Comparison of ENCODE assay signal across 8 cellular contexts in genomic region chr18:35041752-35042379, GRCh38. TPM values are rescaled to one million over a fixed set of nuclear protein-coding genes. Genes with fewer than 3 reads are reported as not detected.
A peak's percentile ranks its signal among the peaks of the same experiment; 100 is the strongest.
DNase-seq lines count a peak whose midpoint lies in the region; ATAC-seq and TF ChIP-seq lines count a peak whose summit lies in the region.

No MANE protein-coding gene starts in this region.

- H3K4me3 ChIP-seq in left lung (peak overlapping the region; percentile 63 to 88), suprapubic skin (peak overlapping the region; percentile 83)

- no peaks in the 10 kb centered on the region for H3K27me3 Mint-ChIP-seq in MCF 10A (ENCODE audit: insufficient read depth, unreplicated experiment)

- POLR2A ChIA-PET in MCF 10A (lab: Yijun Ruan, JAX): interaction anchor here (1.0 to 2.5 kb wide), 9 partner anchors 12 to 70 kb away, joined by 3 to 14 read pairs (median 5); no protein-coding TSS in a partner anchor

- H3K4me1 ChIP-seq in left lung (peaks cover 24 to 65% of the 10 kb centered on the region in 2 donors), suprapubic skin (peaks cover 43% of the 10 kb centered on the region)

- intact Hi-C loops in MCF 10A (cut with micrococcal nuclease) (no loop called here), left lung (cut with DNase I) (no loop called here)

- peaks cover 7% of the 10 kb centered on the region for H3K4me1 Mint-ChIP-seq in MCF 10A (ENCODE audit: insufficient read depth, unreplicated experiment)

- no peaks in the 10 kb centered on the region for H3K36me3 Mint-ChIP-seq in MCF 10A (ENCODE audit: insufficient read depth, unreplicated experiment)

- peak overlapping the region; percentile 49 for H3K27ac Mint-ChIP-seq in MCF 10A (ENCODE audit: low read depth, unreplicated experiment)

- H3K27ac ChIP-seq in left lung: peak overlapping the region; percentile 80 to 86
- peak overlapping the region; percentile 83 for H3K27ac ChIP-seq in suprapubic skin

- ATAC-seq in left lung: peak; percentile 24
- no peak for ATAC-seq in HG02970 (IDR thresholded peaks at IDR 0.05; ENCODE audit: low FRiP score, unreplicated experiment)
- no peak for ATAC-seq in GM21515 (IDR thresholded peaks at IDR 0.05; ENCODE audit: unreplicated experiment)

- TF ChIP-seq CTCF in MCF 10A (IDR thresholded peaks at IDR 0.05; ENCODE audit: unreplicated experiment): no peak
- TF ChIP-seq CTCF in left lung (IDR thresholded peaks at IDR 0.05): no peak
- TF ChIP-seq CTCF in suprapubic skin (IDR thresholded peaks at IDR 0.05): no peak

- TSS peak; percentile 59 for BruUV-seq in MCF 10A (replicated peaks; lab: Mats Ljungman, UMichigan)

- TF ChIP-seq EP300 in suprapubic skin (IDR thresholded peaks at IDR 0.05): no peak

- CTCF ChIA-PET in MCF 10A (lab: Yijun Ruan, JAX): interaction anchor here (0.5 to 1.1 kb wide), 5 partner anchors 27 to 1781 kb away, joined by 3 to 4 read pairs (median 3); no protein-coding TSS in a partner anchor

- H3K36me3 ChIP-seq in left lung (no peaks in the 10 kb centered on the region), suprapubic skin (no peaks in the 10 kb centered on the region)

- H3K9me3 Mint-ChIP-seq in MCF 10A (ENCODE audit: unreplicated experiment): no peaks in the 10 kb centered on the region

- H3K9me3 ChIP-seq in left lung (no peaks in the 10 kb centered on the region), suprapubic skin (no peaks in the 10 kb centered on the region)

- H3K27me3 ChIP-seq in left lung (no peaks in the 10 kb centered on the region), suprapubic skin (no peaks in the 10 kb centered on the region)

- DNase-seq in NCI-H510A treated with DMSO at 0.1 percent for 48 hours (lab: John Stamatoyannopoulos, UW) (peak; percentile 86), NCI-H510A (lab: John Stamatoyannopoulos, UW) (no peak), NCI-H82 treated with DMSO at 0.1 percent for 48 hours (lab: John Stamatoyannopoulos, UW; ENCODE audit: unreplicated experiment) (peak; percentile 43), MCF 10A (ENCODE audit: unreplicated experiment) (no peak), left lung (no peak), suprapubic skin (ENCODE audit: low spot score in 2 of 2) (no peak)

- H3K4me3 Mint-ChIP-seq in MCF 10A (ENCODE audit: unreplicated experiment): peak overlapping the region; percentile 90

- no peak for TF ChIP-seq POLR2A in suprapubic skin (IDR thresholded peaks at IDR 0.05)

- 4% methylated on average over 13 of the region's 13 CpGs for WGBS in suprapubic skin

RNA-seq across cellular contexts. Expression of gene MAPRE2, which starts 0.7 kb away (rescaled TPM):
- total RNA-seq in MCF 10A (2022): 7.0 and 7.7 TPM in 2 replicates
- 10 to 100 TPM; 37.4 to 37.5 TPM for total RNA-seq in left lung
- total RNA-seq in suprapubic skin: 10 to 100 TPM; 29.9 to 51.2 (median 37.2) TPM

Comparison
In these comparisons a context has a peak if more than half of its experiments do, and no peak if none do; other contexts are left out.
1. DNase-seq: peak in NCI-H510A treated with DMSO at 0.1 percent for 48 hours (single experiment) and NCI-H82 treated with DMSO at 0.1 percent for 48 hours (single experiment); none in NCI-H510A (single experiment), MCF 10A (single experiment), left lung (0 of 2) and suprapubic skin (0 of 2).